ENCODE assay signal across 8 cellular contexts in genomic region chr1:8373547-8374270, GRCh38. TPM values are rescaled to one million over a fixed set of nuclear protein-coding genes. Genes with fewer than 3 reads are reported as not detected.
DNase-seq lines count a peak whose midpoint lies in the region; ATAC-seq, FAIRE-seq and TF ChIP-seq lines count a peak whose summit lies in the region.

No MANE protein-coding gene starts in this region.

- H3K27ac Mint-ChIP-seq in immature natural killer cell, result peak overlapping the region in 1 of 6 donors; percentile 34

- intact Hi-C loops in heart right ventricle (cut with DNase I), result loop anchor here in 8 of 10 donors (5.0 kb wide), 2 partner anchors 34 to 49 kb away; no protein-coding TSS in a partner anchor

- FAIRE-seq in GM12891 (lab: Jason Lieb, UNC), result no peak

- H3K27me3 Mint-ChIP-seq in immature natural killer cell (ENCODE audit: low read depth in 3 of 3), result no peaks in the 10 kb centered on the region

- no peak overlapping the region for H3K4me3 Mint-ChIP-seq in immature natural killer cell

- no peak for TF ChIP-seq POLR2A in GM12891 (IDR thresholded peaks at IDR 0.05; ENCODE audit: low read depth, low read length)

- H3K27ac ChIP-seq in adipose tissue (ENCODE audit: low read depth, low read length) (peak overlapping the region; percentile 59), heart right ventricle (peak overlapping the region; percentile 83 to 93 (median 88))

- no peaks in the 10 kb centered on the region for H3K9me3 ChIP-seq in heart right ventricle

- no peaks in the 10 kb centered on the region for H3K9me3 Mint-ChIP-seq in immature natural killer cell

- WGBS in adipose tissue, 3 donors, result 24 to 38% (median 27%) methylated on average over 21 of the region's 21 CpGs
- 11 to 18% methylated on average over 21 of the region's 21 CpGs for WGBS in heart right ventricle, 2 donors

- in situ Hi-C loops in GM13977 (cut with MboI; ENCODE audit: low pct_unique_long_range_greater_than_20kb, low sequenced_read_pairs, unreplicated experiment), result no loop called here

- peaks cover 32 to 41% of the 10 kb centered on the region in 2 donors for H3K4me1 Mint-ChIP-seq in immature natural killer cell

- H3K36me3 Mint-ChIP-seq in immature natural killer cell, result no peaks in the 10 kb centered on the region

- DNase-seq in HK-2 (ENCODE audit: unreplicated experiment), result peak; percentile 76
- DNase-seq in heart right ventricle, result peak; percentile 68 to 87
- DNase-seq in pulmonary artery endothelial cell (ENCODE audit: low read depth, low spot score), result peak; percentile 62
- DNase-seq in SK-N-DZ (ENCODE audit: low spot score), result no peak
- DNase-seq in immature natural killer cell, result no peak
- DNase-seq in GM13977 (ENCODE audit: low spot score), result no peak
- no peak for DNase-seq in GM12891 (ENCODE audit: insufficient read length, low spot score)

- peak overlapping the region in 4 of 10 donors; percentile 1 to 31 (median 6) for H3K4me3 ChIP-seq in heart right ventricle

- peak; percentile 78 to 90 (median 88) for ATAC-seq in heart right ventricle

- TF ChIP-seq CTCF in heart right ventricle (IDR thresholded peaks at IDR 0.05), result no peak
- TF ChIP-seq CTCF in GM13977 (IDR thresholded peaks at IDR 0.05; ENCODE audit: extremely low read depth, insufficient read depth, missing control alignments), result no peak

- peaks cover 0 to 45% (median 0%) of the 10 kb centered on the region in 9 donors for H3K36me3 ChIP-seq in heart right ventricle

- H3K4me1 ChIP-seq in heart right ventricle, result peaks cover 38 to 96% (median 80%) of the 10 kb centered on the region in 9 donors

- no peaks in the 10 kb centered on the region for H3K27me3 ChIP-seq in heart right ventricle

TF ChIP-seq in GM12891, 5 proteins besides CTCF, POLR2A, EP300 and RAD21:
- no peak for TF ChIP-seq SPI1 (IDR thresholded peaks at IDR 0.05; ENCODE audit: low read depth, low read length)
- TF ChIP-seq PAX5 (IDR thresholded peaks at IDR 0.05; ENCODE audit: insufficient read depth, low read length, severe bottlenecking), result no peak
- TF ChIP-seq POU2F2 (IDR thresholded peaks at IDR 0.05; ENCODE audit: low read depth, low read length), result no peak
- no peak for TF ChIP-seq POLR2AphosphoS5 (IDR thresholded peaks at IDR 0.05; ENCODE audit: low read depth, low read length)
- no peak for TF ChIP-seq TAF1 (IDR thresholded peaks at IDR 0.05; ENCODE audit: low read depth, low read length)
TF ChIP-seq in GM12891: peak in this region for 0.

RNA-seq across cellular contexts. Expression of gene SLC45A1, which starts 55.8 kb away (rescaled TPM):
- polyA plus RNA-seq in adipose tissue (1 to 10 TPM in 2 of 3 donors, under 1 TPM in 1; 0.78 to 1.5 (median 1.4) TPM), heart right ventricle (1 to 10 TPM; 3.2 to 4.1 TPM), immature natural killer cell (under 1 TPM in 2 of 3 donors, not detected in 1; 0.16 to 0.39 TPM)
- total RNA-seq in heart right ventricle (1 to 10 TPM in 7 of 10 donors, under 1 TPM in 3; 0.53 to 2.7 (median 1.5) TPM), pulmonary artery endothelial cell (0.78 and 1.2 TPM in 2 replicates)
- polyA plus RNA-seq in SK-N-DZ (2014; cell fraction: cytosol; rRNA removed), result 0.12 and 0.20 TPM in 2 replicates
- polyA plus RNA-seq in SK-N-DZ (2014; cell fraction: nucleus; rRNA removed), result not detected in 2 replicates
- polyA plus RNA-seq in GM12891 (2012; ENCODE audit: low read depth, missing spikeins), result 0.08 TPM

Comparison
In these comparisons a context has a peak if more than half of its experiments do, and no peak if none do; other contexts are left out.
1. DNase-seq: peak in HK-2 (single experiment), heart right ventricle (2 of 2) and pulmonary artery endothelial cell (single experiment); none in SK-N-DZ (single experiment), immature natural killer cell (0 of 3), GM13977 (single experiment) and GM12891 (single experiment).